ENCODE assay signal across 9 cellular contexts in the genomic region with DNA sequence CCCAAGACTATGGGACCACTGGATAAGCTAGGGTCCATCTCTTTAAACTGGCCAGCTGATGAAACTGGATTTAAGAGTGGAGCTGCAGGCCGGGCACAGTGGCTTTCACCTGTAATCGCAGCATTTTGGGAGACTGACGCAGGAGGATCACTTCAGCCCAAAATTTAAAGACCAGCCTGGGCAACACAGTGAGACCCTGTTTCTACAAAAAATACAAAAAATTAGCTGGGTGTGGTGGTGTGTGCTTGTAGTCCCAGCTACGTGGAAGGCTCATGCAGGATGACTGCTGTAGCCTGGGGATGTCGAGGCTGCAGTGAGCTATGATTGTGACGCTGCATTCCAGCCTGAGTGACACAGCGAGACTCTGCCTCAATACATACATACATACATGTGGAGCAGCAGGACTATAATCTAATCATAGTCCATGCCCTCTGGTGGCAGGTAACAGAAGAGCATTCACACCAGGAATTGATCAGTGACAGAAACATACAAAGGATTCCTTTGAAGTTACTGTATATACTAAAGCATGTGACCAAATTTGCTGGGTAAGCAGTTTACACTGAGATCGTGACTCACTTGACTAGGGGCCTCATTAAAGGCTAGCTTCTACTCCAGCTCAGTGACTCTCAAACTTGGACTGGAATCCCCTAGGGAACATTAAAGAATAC.
DNase-seq lines count a peak whose midpoint lies in the region; ATAC-seq, FAIRE-seq and TF ChIP-seq lines count a peak whose summit lies in the region.
"Had no signal": no experiment of that assay in that cellular context is flagged by ENCODE, and none has a peak within 500 bp of the region (broad histone marks: within the 10 kb centered on the region; RNA-seq: fewer than 3 reads in every experiment).

No MANE protein-coding gene starts in this region.

- no peak for TF ChIP-seq EP300 in A549 (IDR thresholded peaks at IDR 0.05)

- FAIRE-seq in A549 (lab: Jason Lieb, UNC), result no peak
- FAIRE-seq: endometrium had no signal

- H3K36me3 ChIP-seq in body of pancreas (replicated peaks in 1 of 2; ENCODE audit: insufficient read depth in 1 of 2, low read depth in 2 of 2) (peaks cover 0 to 2% of the 10 kb centered on the region in 2 donors), right lobe of liver (no peaks in the 10 kb centered on the region)

- 84% methylated on average over 8 of the region's 8 CpGs for WGBS in A549 (ENCODE audit: missing lambda C conversion rate)
- WGBS in body of pancreas, 2 donors, result 82 to 85% methylated on average over 8 of the region's 8 CpGs
- 80% methylated on average over 6 of the region's 8 CpGs for WGBS in right lobe of liver (ENCODE audit: insufficient coverage, low coverage, low lambda C conversion rate, missing lambda C conversion rate)

- TF ChIP-seq CTCF in A549 (IDR thresholded peaks at IDR 0.05), result peak; percentile 23; the same call in 1 of the 3 replicates
- TF ChIP-seq CTCF in GM10266 (IDR thresholded peaks at IDR 0.05; ENCODE audit: control insufficient read depth, insufficient read depth, low read depth, missing control alignments), result peak; percentile 37
- TF ChIP-seq CTCF in body of pancreas (IDR thresholded peaks at IDR 0.05), result peak in 6 of 7 experiments; percentile 28 to 58 (median 54)
- peak; percentile 50 to 57 (median 56) for TF ChIP-seq CTCF in right lobe of liver (IDR thresholded peaks at IDR 0.05)

- peak overlapping the region; percentile 33 to 35; a peak in 4 of 6 replicates for H3K27ac ChIP-seq in A549
- H3K27ac ChIP-seq in body of pancreas, result no peak overlapping the region
- no peak overlapping the region for H3K27ac ChIP-seq in right lobe of liver

- no peaks in the 10 kb centered on the region for H3K27me3 ChIP-seq in body of pancreas
- H3K27me3 ChIP-seq in right lobe of liver, result no peaks in the 10 kb centered on the region

- peak; percentile 68 to 82; a peak in 4 of 6 replicates for ATAC-seq in A549
- ATAC-seq in body of pancreas, result peak; percentile 71
- peak; percentile 75 to 92 (median 79) for ATAC-seq in right lobe of liver
- ATAC-seq in GM18907 (IDR thresholded peaks at IDR 0.05; ENCODE audit: unreplicated experiment), result no peak
- ATAC-seq in HG02623 (IDR thresholded peaks at IDR 0.05; ENCODE audit: unreplicated experiment), result no peak

- peaks cover 7% of the 10 kb centered on the region; the same call in 2 of the 3 replicates for H3K4me1 ChIP-seq in A549
- peaks cover 5% of the 10 kb centered on the region for H3K4me1 ChIP-seq in body of pancreas
- H3K4me1 ChIP-seq in right lobe of liver, result no peaks in the 10 kb centered on the region

- H3K4me2 ChIP-seq in A549, result no peak overlapping the region

- DNase-seq in A549 (ENCODE audit: low read depth in 1 of 2, low spot score in 1 of 2) (peak; percentile 21 to 36), GM10266 (ENCODE audit: extremely low spot score) (no peak), NCI-H510A (lab: John Stamatoyannopoulos, UW) (peak; percentile 59), body of pancreas (peak; percentile 36 to 61 (median 46)), right lobe of liver (no peak)
- DNase-seq in stimulated activated CD4-positive, alpha-beta T cell treated with anti-CD3 and anti-CD28 coated beads, Interleukin-4, amount 100 ng/mL, for 1 hour, result no peak

- CTCF ChIA-PET in A549 (lab: Yijun Ruan, JAX), result interaction anchor here (0.6 to 2.1 kb wide), 12 partner anchors 10 to 86 kb away, joined by 3 to 9 read pairs (median 3); no protein-coding TSS in a partner anchor

- H3K9me3 ChIP-seq in A549, result no peaks in the 10 kb centered on the region
- H3K9me3 ChIP-seq in body of pancreas, result no peaks in the 10 kb centered on the region
- H3K9me3 ChIP-seq in right lobe of liver, result no peaks in the 10 kb centered on the region

- H3K4me3 ChIP-seq in A549 (no peak overlapping the region), body of pancreas (no peak overlapping the region), right lobe of liver (no peak overlapping the region)

- TF ChIP-seq POLR2A in A549 (IDR thresholded peaks at IDR 0.05; ENCODE audit: low read length), result no peak
- TF ChIP-seq POLR2A in body of pancreas (IDR thresholded peaks at IDR 0.05), result no peak
- TF ChIP-seq POLR2A in right lobe of liver (IDR thresholded peaks at IDR 0.05), result no peak

- POLR2A ChIA-PET in A549 (lab: Yijun Ruan, JAX), result no interaction called here

- TF ChIP-seq RAD21 in A549 (conservative IDR thresholded peaks at IDR 0.05 in 1 of 2, IDR thresholded peaks at IDR 0.05 in 1 of 2), result peak; percentile 20 to 35; a peak in 2 of 5 replicates

- intact Hi-C loops in body of pancreas (cut with DNase I), result no loop called here
- intact Hi-C loops in right lobe of liver (cut with DNase I), result no loop called here

TF ChIP-seq in A549, 52 proteins besides CTCF, POLR2A, EP300 and RAD21:
- TF ChIP-seq MAZ (IDR thresholded peaks at IDR 0.05; ENCODE audit: borderline replicate concordance, low read depth, low read length), result no peak
- no peak for TF ChIP-seq TP53 (CRISPR knock-in tag; IDR thresholded peaks at IDR 0.05)
- TF ChIP-seq NR3C1 (IDR thresholded peaks at IDR 0.05), result no peak
- no peak for TF ChIP-seq SREBF2 (IDR thresholded peaks at IDR 0.05)
- TF ChIP-seq, protein P1, sequence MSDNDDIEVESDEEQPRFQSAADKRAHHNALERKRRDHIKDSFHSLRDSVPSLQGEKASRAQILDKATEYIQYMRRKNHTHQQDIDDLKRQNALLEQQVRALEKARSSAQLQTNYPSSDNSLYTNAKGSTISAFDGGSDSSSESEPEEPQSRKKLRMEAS (IDR thresholded peaks at IDR 0.05), result 0 out of 2 replicates have a peak, but pooled peaks have one; percentile 23
- no peak for TF ChIP-seq HOXA7 (CRISPR knock-in tag; IDR thresholded peaks at IDR 0.05)
- TF ChIP-seq NPAS2 (CRISPR knock-in tag; IDR thresholded peaks at IDR 0.05; ENCODE audit: borderline replicate concordance), result no peak
- no peak for TF ChIP-seq MYC (IDR thresholded peaks at IDR 0.05; ENCODE audit: borderline replicate concordance, low read length)
- no peak for TF ChIP-seq RFX5 (IDR thresholded peaks at IDR 0.05)
- no peak for TF ChIP-seq FOSL2 (IDR thresholded peaks at IDR 0.05)
- TF ChIP-seq FOSL2 (CRISPR knock-in tag; IDR thresholded peaks at IDR 0.05), result 0 out of 2 replicates have a peak, but pooled peaks have one; percentile 17
- TF ChIP-seq ZC3H11A (IDR thresholded peaks at IDR 0.05), result no peak
- no peak for TF ChIP-seq HOXB13 (CRISPR knock-in tag; IDR thresholded peaks at IDR 0.05; ENCODE audit: low read depth)
- TF ChIP-seq MAFK (IDR thresholded peaks at IDR 0.05; ENCODE audit: partially characterized antibody), result peak; percentile 98
- no peak for TF ChIP-seq JUN (IDR thresholded peaks at IDR 0.05)
- peak; percentile 43; the same call in 2 of the 3 replicates for TF ChIP-seq SMC3 (IDR thresholded peaks at IDR 0.05)
- no peak for TF ChIP-seq HOXB5 (CRISPR knock-in tag; IDR thresholded peaks at IDR 0.05)
- no peak for TF ChIP-seq PHF8 (IDR thresholded peaks at IDR 0.05; ENCODE audit: borderline replicate concordance, low read depth)
- TF ChIP-seq, protein P2, sequence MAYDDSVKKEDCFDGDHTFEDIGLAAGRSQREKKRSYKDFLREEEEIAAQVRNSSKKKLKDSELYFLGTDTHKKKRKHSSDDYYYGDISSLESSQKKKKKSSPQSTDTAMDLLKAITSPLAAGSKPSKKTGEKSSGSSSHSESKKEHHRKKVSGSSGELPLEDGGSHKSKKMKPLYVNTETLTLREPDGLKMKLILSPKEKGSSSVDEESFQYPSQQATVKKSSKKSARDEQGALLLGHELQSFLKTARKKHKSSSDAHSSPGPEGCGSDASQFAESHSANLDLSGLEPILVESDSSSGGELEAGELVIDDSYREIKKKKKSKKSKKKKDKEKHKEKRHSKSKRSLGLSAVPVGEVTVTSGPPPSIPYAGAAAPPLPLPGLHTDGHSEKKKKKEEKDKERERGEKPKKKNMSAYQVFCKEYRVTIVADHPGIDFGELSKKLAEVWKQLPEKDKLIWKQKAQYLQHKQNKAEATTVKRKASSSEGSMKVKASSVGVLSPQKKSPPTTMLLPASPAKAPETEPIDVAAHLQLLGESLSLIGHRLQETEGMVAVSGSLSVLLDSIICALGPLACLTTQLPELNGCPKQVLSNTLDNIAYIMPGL (CRISPR knock-in tag; IDR thresholded peaks at IDR 0.05; ENCODE audit: borderline replicate concordance), result no peak

Comparison
In these comparisons a context has a peak if more than half of its experiments do, and no peak if none do; other contexts are left out.
1. ATAC-seq: peak in A549 (2 of 2), body of pancreas (single experiment) and right lobe of liver (4 of 4); none in GM18907 (single experiment) and HG02623 (single experiment).
2. DNase-seq: peak in A549 (2 of 2), NCI-H510A (single experiment) and body of pancreas (4 of 4); none in GM10266 (single experiment), right lobe of liver (0 of 3) and stimulated activated CD4-positive, alpha-beta T cell treated with anti-CD3 and anti-CD28 coated beads, Interleukin-4, amount 100 ng/mL, for 1 hour (single experiment).
3. H3K27ac ChIP-seq: peak in A549 (2 of 2); none in body of pancreas (0 of 4) and right lobe of liver (0 of 3).
4. Peak in every context shown above with its lines, with median percentiles within 50 percentile points of each other: CTCF ChIP-seq.